ENCODE assay signal across 17 cellular contexts in the genomic region with DNA sequence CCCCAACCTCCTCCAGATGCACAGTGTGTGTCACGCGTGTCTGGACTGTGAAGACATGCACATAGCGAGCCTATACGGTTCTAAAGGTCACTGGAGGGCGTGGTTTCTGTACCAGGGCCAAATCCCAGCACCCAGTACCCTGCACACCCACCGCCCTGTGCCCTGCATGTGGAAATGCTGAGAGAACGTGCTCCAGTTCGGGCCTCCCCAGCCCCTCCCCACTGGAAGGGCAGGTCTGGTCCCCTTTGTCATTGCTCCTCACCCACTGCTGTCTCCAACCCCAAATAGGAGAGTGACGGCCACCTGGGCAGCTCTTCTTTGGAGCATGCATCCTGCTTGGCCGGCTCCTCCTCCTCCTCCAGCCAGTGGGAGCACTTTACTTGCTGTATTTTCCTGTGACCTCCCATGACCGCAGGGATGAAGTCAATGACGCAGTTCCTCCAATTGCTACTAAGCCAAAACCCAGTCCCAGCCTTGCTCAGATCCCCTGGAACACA.
DNase-seq lines count a peak whose midpoint lies in the region; ATAC-seq and TF ChIP-seq lines count a peak whose summit lies in the region.
"Had no signal": no experiment of that assay in that cellular context is flagged by ENCODE, and none has a peak within 500 bp of the region (broad histone marks: within the 10 kb centered on the region; RNA-seq: fewer than 3 reads in every experiment).

No MANE protein-coding gene starts in this region.

- CTCF ChIA-PET in activated CD8-positive, alpha-beta memory T cell treated with anti-CD3 and anti-CD28 coated beads, Interleukin-2, amount 10 ng/mL, durations not matched to agents 7 days and 5 days (lab: Charles Lee), result no interaction called here

- H3K36me3 Mint-ChIP-seq in activated CD8-positive, alpha-beta memory T cell treated with anti-CD3 and anti-CD28 coated beads, Interleukin-2, amount 10 ng/mL, durations not matched to agents 7 days and 5 days, result no peaks in the 10 kb centered on the region
- H3K36me3 Mint-ChIP-seq: activated naive CD4-positive, alpha-beta T cell treated with anti-CD3 and anti-CD28 coated beads, Interleukin-2, amount 10 ng/mL, durations not matched to agents 7 days and 5 days; immature natural killer cell; naive thymus-derived CD8-positive, alpha-beta T cell had no signal

- 76 to 81% (median 77%) methylated on average over 10 to 12 of the region's 12 CpGs for WGBS in spleen, 5 donors

- no peaks in the 10 kb centered on the region for H3K9me3 Mint-ChIP-seq in activated CD8-positive, alpha-beta memory T cell treated with anti-CD3 and anti-CD28 coated beads, Interleukin-2, amount 10 ng/mL, durations not matched to agents 7 days and 5 days (ENCODE audit: low read depth)
- H3K9me3 Mint-ChIP-seq: activated naive CD4-positive, alpha-beta T cell treated with anti-CD3 and anti-CD28 coated beads, Interleukin-2, amount 10 ng/mL, durations not matched to agents 7 days and 5 days; immature natural killer cell; naive thymus-derived CD8-positive, alpha-beta T cell had no signal

- DNase-seq in activated CD8-positive, alpha-beta memory T cell treated with anti-CD3 and anti-CD28 coated beads, Interleukin-2, amount 10 ng/mL, durations not matched to agents 7 days and 5 days, result peak; percentile 36
- DNase-seq in activated CD8-positive, alpha-beta memory T cell treated with anti-CD3 and anti-CD28 coated beads, Interleukin-2, amount 50 U/mL, for 48 hours, result no peak
- peak; percentile 42 for DNase-seq in islet precursor cell
- peak; percentile 52 for DNase-seq in spleen
- DNase-seq in AG08396 (ENCODE audit: low spot score), result no peak
- DNase-seq in kidney glomerular epithelial cell (lab: John Stamatoyannopoulos, UW), result no peak
- DNase-seq in activated CD4-positive, CD25-positive, alpha-beta regulatory T cell (lab: John Stamatoyannopoulos, UW), result no peak
- DNase-seq: activated CD4-positive, alpha-beta T cell treated with anti-CD3 and anti-CD28 coated beads for 4 hours; activated naive CD4-positive, alpha-beta T cell treated with anti-CD3 and anti-CD28 coated beads, Interleukin-2, amount 10 ng/mL, durations not matched to agents 7 days and 5 days; activated T-cell treated with anti-CD3 and anti-CD28 coated beads, Interleukin-2, amount 50 U/mL, for 1 hour; immature natural killer cell; mesenchymal stem cell; NCI-H1694; NCI-H2227 treated with DMSO at 0.1 percent for 48 hours; RPMI8226 had no signal

- H3K27ac Mint-ChIP-seq in activated CD8-positive, alpha-beta memory T cell treated with anti-CD3 and anti-CD28 coated beads, Interleukin-2, amount 10 ng/mL, durations not matched to agents 7 days and 5 days, result no peak overlapping the region
- H3K27ac Mint-ChIP-seq: activated naive CD4-positive, alpha-beta T cell treated with anti-CD3 and anti-CD28 coated beads, Interleukin-2, amount 10 ng/mL, durations not matched to agents 7 days and 5 days had no signal

- peaks cover 23% of the 10 kb centered on the region; the same call in 1 of the 2 replicates for H3K36me3 ChIP-seq in OCI-LY1 (ENCODE audit: insufficient read depth, low read length)
- no peaks in the 10 kb centered on the region for H3K36me3 ChIP-seq in spleen

- no peaks in the 10 kb centered on the region for H4K20me1 ChIP-seq in OCI-LY1 (ENCODE audit: insufficient read depth, low read length)

- peak overlapping the region; percentile 13; the same call in 1 of the 2 replicates for H3K9ac ChIP-seq in OCI-LY1 (ENCODE audit: low read length)

- no peak for TF ChIP-seq POLR2A in spleen (IDR thresholded peaks at IDR 0.05)

- H3K27ac ChIP-seq in OCI-LY1 (ENCODE audit: low read depth, low read length, poor library complexity, severe bottlenecking), result peak overlapping the region; percentile 91
- H3K27ac ChIP-seq in spleen, result no peak overlapping the region

- H2AFZ ChIP-seq in OCI-LY1 (ENCODE audit: low read length), result no peak overlapping the region

- H3K9me3 ChIP-seq in OCI-LY1 (ENCODE audit: low read length), result no peaks in the 10 kb centered on the region
- H3K9me3 ChIP-seq in spleen, result no peaks in the 10 kb centered on the region

- H3K27me3 Mint-ChIP-seq in activated CD8-positive, alpha-beta memory T cell treated with anti-CD3 and anti-CD28 coated beads, Interleukin-2, amount 10 ng/mL, durations not matched to agents 7 days and 5 days, result peaks cover 4% of the 10 kb centered on the region
- H3K27me3 Mint-ChIP-seq: naive thymus-derived CD8-positive, alpha-beta T cell had no signal

- H3K4me3 ChIP-seq in OCI-LY1 (ENCODE audit: low read depth, low read length, poor library complexity, severe bottlenecking), result no peak overlapping the region
- H3K4me3 ChIP-seq in spleen, result no peak overlapping the region

- no peak overlapping the region for H3K4me3 Mint-ChIP-seq in activated CD8-positive, alpha-beta memory T cell treated with anti-CD3 and anti-CD28 coated beads, Interleukin-2, amount 10 ng/mL, durations not matched to agents 7 days and 5 days
- H3K4me3 Mint-ChIP-seq: activated naive CD4-positive, alpha-beta T cell treated with anti-CD3 and anti-CD28 coated beads, Interleukin-2, amount 10 ng/mL, durations not matched to agents 7 days and 5 days; immature natural killer cell; naive thymus-derived CD8-positive, alpha-beta T cell had no signal

- H3K4me2 ChIP-seq in OCI-LY1 (ENCODE audit: low read length), result no peak overlapping the region

- no peaks in the 10 kb centered on the region for H3K9me2 ChIP-seq in OCI-LY1 (ENCODE audit: low read depth, low read length)

- H3F3A ChIP-seq in OCI-LY1 (ENCODE audit: insufficient read depth, low read length), result no peaks in the 10 kb centered on the region

- intact Hi-C loops in spleen (cut with DNase I; ENCODE audit: low total_unique reads), result loop anchor here (5.0 kb wide), 2 partner anchors 143 to 193 kb away; no protein-coding TSS in a partner anchor

- no peaks in the 10 kb centered on the region for H3K79me2 ChIP-seq in OCI-LY1 (ENCODE audit: insufficient read depth, low read length)

- H3K4me1 Mint-ChIP-seq in activated CD8-positive, alpha-beta memory T cell treated with anti-CD3 and anti-CD28 coated beads, Interleukin-2, amount 10 ng/mL, durations not matched to agents 7 days and 5 days, result peaks cover 8% of the 10 kb centered on the region
- H3K4me1 Mint-ChIP-seq: immature natural killer cell had no signal

- H3K27me3 ChIP-seq in OCI-LY1 (ENCODE audit: insufficient read depth, low read length) (no peaks in the 10 kb centered on the region), spleen (replicated peaks in 1 of 7) (peaks cover 0 to 9% (median 0%) of the 10 kb centered on the region in 7 donors)

- TF ChIP-seq CTCF in OCI-LY1 (IDR thresholded peaks at IDR 0.05; ENCODE audit: low read length) (no peak), spleen (IDR thresholded peaks at IDR 0.05 in 8 of 11, conservative IDR thresholded peaks at IDR 0.05 in 3 of 11) (no peak)

- H3K4me1 ChIP-seq in OCI-LY1 (ENCODE audit: insufficient read depth, low read length, severe bottlenecking) (peaks cover 85% of the 10 kb centered on the region), spleen (peaks cover 6 to 29% (median 10%) of the 10 kb centered on the region in 6 donors)

- ATAC-seq in activated CD8-positive, alpha-beta memory T cell treated with anti-CD3 and anti-CD28 coated beads, Interleukin-2, amount 10 ng/mL, durations not matched to agents 7 days and 5 days, result no peak
- ATAC-seq: naive thymus-derived CD8-positive, alpha-beta T cell had no signal

Comparison
In these comparisons a context has a peak if more than half of its experiments do, and no peak if none do; other contexts are left out.
1. DNase-seq: peak in activated CD8-positive, alpha-beta memory T cell treated with anti-CD3 and anti-CD28 coated beads, Interleukin-2, amount 10 ng/mL, durations not matched to agents 7 days and 5 days (single experiment), islet precursor cell (single experiment) and spleen (single experiment); none in activated CD8-positive, alpha-beta memory T cell treated with anti-CD3 and anti-CD28 coated beads, Interleukin-2, amount 50 U/mL, for 48 hours (single experiment), AG08396 (single experiment), kidney glomerular epithelial cell (single experiment) and activated CD4-positive, CD25-positive, alpha-beta regulatory T cell (0 of 4).